ENCODE assay signal across 20 cellular contexts in the genomic region with DNA sequence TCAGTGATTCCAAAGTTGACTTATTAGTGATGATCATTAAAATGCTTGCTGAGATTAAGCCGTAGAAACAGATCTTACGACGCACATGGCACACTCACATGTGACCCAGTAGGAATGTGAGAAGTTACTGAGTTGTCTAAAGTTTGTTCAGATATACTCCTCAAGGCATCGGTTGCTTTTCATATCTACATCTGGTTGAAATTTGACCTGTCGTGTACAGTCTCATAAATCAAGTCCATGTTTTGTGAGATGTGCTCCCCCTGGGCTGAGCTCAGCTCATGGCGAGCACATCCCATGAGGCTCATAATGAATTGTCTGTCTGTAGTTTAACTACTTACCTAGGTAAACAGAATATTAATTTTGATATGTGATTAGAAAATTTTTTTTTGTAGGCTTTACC.
DNase-seq lines count a peak whose midpoint lies in the region; ATAC-seq and TF ChIP-seq lines count a peak whose summit lies in the region.
"Had no signal": no experiment of that assay in that cellular context is flagged by ENCODE, and none has a peak within 500 bp of the region (broad histone marks: within the 10 kb centered on the region; RNA-seq: fewer than 3 reads in every experiment).

No MANE protein-coding gene starts in this region.

- POLR2A ChIA-PET in HEK293 (lab: Yijun Ruan, JAX): no interaction called here

- TF ChIP-seq CTCF in HEK293 (tag by site-specific recombination; IDR thresholded peaks at IDR 0.05): no peak
- TF ChIP-seq CTCF in nephron (IDR thresholded peaks at IDR 0.05; ENCODE audit: unreplicated experiment in 3 of 3): no peak

- H3K9me3 ChIP-seq in HEK293 (ENCODE audit: control insufficient read depth, insufficient read depth, low read depth, low read length) (no peaks in the 10 kb centered on the region), T-helper 17 cell (ENCODE audit: control insufficient read depth, low read length, poor library complexity, severe bottlenecking) (no peaks in the 10 kb centered on the region)
- H3K9me3 ChIP-seq: heart left ventricle, tibial nerve had no signal

- ATAC-seq in T-helper 17 cell: no peak
- no peak for ATAC-seq in HG02571 (IDR thresholded peaks at IDR 0.05; ENCODE audit: unreplicated experiment)
- no peak for ATAC-seq in HG03097 (IDR thresholded peaks at IDR 0.05; ENCODE audit: low FRiP score, unreplicated experiment)
- ATAC-seq: HCT116 had no signal

- H3K27ac ChIP-seq in HEK293 (ENCODE audit: extremely low read depth, low read depth, low read length): no peak overlapping the region
- H3K27ac ChIP-seq: 22Rv1, brain microvascular endothelial cell, heart left ventricle, tibial nerve had no signal

- CTCF ChIA-PET in HEK293 (lab: Yijun Ruan, JAX): interaction anchor here (0.7 kb wide), 1 partner anchor 469 kb away, joined by 5 read pairs; no protein-coding TSS in a partner anchor

- H3K27ac Mint-ChIP-seq in T-helper 17 cell (peak overlapping the region; percentile 53), nephron (peak overlapping the region; percentile 3 to 76 (median 31))

- H3K27me3 Mint-ChIP-seq in T-helper 17 cell: no peaks in the 10 kb centered on the region
- no peaks in the 10 kb centered on the region for H3K27me3 Mint-ChIP-seq in nephron (ENCODE audit: low read depth)
- H3K27me3 Mint-ChIP-seq: activated CD4-positive, alpha-beta T cell treated with anti-CD3 and anti-CD28 coated beads, Interleukin-2, amount 10 ng/mL, durations not matched to agents 24 days and 14 days had no signal

- H3K4me1 ChIP-seq in HEK293 (ENCODE audit: control insufficient read depth, insufficient read depth, low read length): no peaks in the 10 kb centered on the region
- H3K4me1 ChIP-seq: tibial nerve had no signal

- peaks cover 11% of the 10 kb centered on the region for H3K36me3 Mint-ChIP-seq in T-helper 17 cell (ENCODE audit: low read depth)
- H3K36me3 Mint-ChIP-seq in nephron (ENCODE audit: low read depth): peaks cover 78% of the 10 kb centered on the region

- no peak overlapping the region for H3K4me3 ChIP-seq in HEK293 (ENCODE audit: low read depth, low read length)
- H3K4me3 ChIP-seq: coronary artery, heart left ventricle, tibial nerve had no signal

- peaks cover 18% of the 10 kb centered on the region for H3K4me1 Mint-ChIP-seq in T-helper 17 cell
- peaks cover 19% of the 10 kb centered on the region for H3K4me1 Mint-ChIP-seq in nephron

- H3K9me3 Mint-ChIP-seq in nephron: no peaks in the 10 kb centered on the region
- H3K9me3 Mint-ChIP-seq: activated CD4-positive, alpha-beta T cell treated with anti-CD3 and anti-CD28 coated beads, Interleukin-2, amount 10 ng/mL, durations not matched to agents 24 days and 14 days; activated T-helper 2 cell treated with anti-CD3 and anti-CD28 coated beads, Interferon-gamma antibody, Interleukin-2, Interleukin-4, amounts not matched to agents 10 μg/mL and 5 μg/mL and 100 μg/mL, durations not matched to agents 14 hours and 24 hours and 36 hours had no signal

- H3K4me3 Mint-ChIP-seq in T-helper 17 cell (no peak overlapping the region), nephron (no peak overlapping the region)
- H3K4me3 Mint-ChIP-seq: activated CD4-positive, alpha-beta T cell treated with anti-CD3 and anti-CD28 coated beads, Interleukin-2, amount 10 ng/mL, durations not matched to agents 24 days and 14 days had no signal

- peaks cover 0 to 94% of the 10 kb centered on the region in 2 experiments; a peak in 2 of 3 replicates for H3K36me3 ChIP-seq in HEK293 (ENCODE audit: control insufficient read depth in 2 of 2, insufficient read depth in 1 of 2, low read length in 2 of 2)

- DNase-seq in NCI-H1417 (lab: John Stamatoyannopoulos, UW) (peak in 2 of 3 experiments; percentile 8 to 9), NCI-H1417 treated with DMSO at 0.1 percent for 48 hours (lab: John Stamatoyannopoulos, UW) (no peak), T-helper 17 cell (no peak), ecto neural progenitor cell (ENCODE audit: low spot score) (no peak)
- DNase-seq: activated CD4-positive, alpha-beta T cell treated with anti-CD3 and anti-CD28 coated beads, Interleukin-2, amount 10 ng/mL, durations not matched to agents 24 days and 14 days; Calu3; NCI-H1436 treated with DMSO at 0.1 percent for 48 hours; NCI-H446 treated with DMSO at 0.1 percent for 48 hours; stimulated activated naive CD4-positive, alpha-beta T cell treated with Interleukin-2 at 50 U/mL for 16 hours had no signal

TF ChIP-seq in HEK293, 187 proteins besides CTCF, POLR2A, EP300 and RAD21:
- no peak for TF ChIP-seq ZIC2 (tag by site-specific recombination; IDR thresholded peaks at IDR 0.05)
- no peak for TF ChIP-seq ZNF549 (tag by site-specific recombination; IDR thresholded peaks at IDR 0.05)
- no peak for TF ChIP-seq SALL2 (tag by site-specific recombination; IDR thresholded peaks at IDR 0.05; ENCODE audit: borderline replicate concordance)
- TF ChIP-seq SP7 (tag by site-specific recombination; IDR thresholded peaks at IDR 0.05): no peak
- no peak for TF ChIP-seq ZNF266 (tag by site-specific recombination; IDR thresholded peaks at IDR 0.05; ENCODE audit: low read depth)
- TF ChIP-seq, protein P1, sequence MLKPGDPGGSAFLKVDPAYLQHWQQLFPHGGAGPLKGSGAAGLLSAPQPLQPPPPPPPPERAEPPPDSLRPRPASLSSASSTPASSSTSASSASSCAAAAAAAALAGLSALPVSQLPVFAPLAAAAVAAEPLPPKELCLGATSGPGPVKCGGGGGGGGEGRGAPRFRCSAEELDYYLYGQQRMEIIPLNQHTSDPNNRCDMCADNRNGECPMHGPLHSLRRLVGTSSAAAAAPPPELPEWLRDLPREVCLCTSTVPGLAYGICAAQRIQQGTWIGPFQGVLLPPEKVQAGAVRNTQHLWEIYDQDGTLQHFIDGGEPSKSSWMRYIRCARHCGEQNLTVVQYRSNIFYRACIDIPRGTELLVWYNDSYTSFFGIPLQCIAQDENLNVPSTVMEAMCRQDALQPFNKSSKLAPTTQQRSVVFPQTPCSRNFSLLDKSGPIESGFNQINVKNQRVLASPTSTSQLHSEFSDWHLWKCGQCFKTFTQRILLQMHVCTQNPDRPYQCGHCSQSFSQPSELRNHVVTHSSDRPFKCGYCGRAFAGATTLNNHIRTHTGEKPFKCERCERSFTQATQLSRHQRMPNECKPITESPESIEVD (tag by site-specific recombination; IDR thresholded peaks at IDR 0.05): 0 out of 2 replicates have a peak, but pooled peaks have one; percentile 18
- TF ChIP-seq, protein P2, sequence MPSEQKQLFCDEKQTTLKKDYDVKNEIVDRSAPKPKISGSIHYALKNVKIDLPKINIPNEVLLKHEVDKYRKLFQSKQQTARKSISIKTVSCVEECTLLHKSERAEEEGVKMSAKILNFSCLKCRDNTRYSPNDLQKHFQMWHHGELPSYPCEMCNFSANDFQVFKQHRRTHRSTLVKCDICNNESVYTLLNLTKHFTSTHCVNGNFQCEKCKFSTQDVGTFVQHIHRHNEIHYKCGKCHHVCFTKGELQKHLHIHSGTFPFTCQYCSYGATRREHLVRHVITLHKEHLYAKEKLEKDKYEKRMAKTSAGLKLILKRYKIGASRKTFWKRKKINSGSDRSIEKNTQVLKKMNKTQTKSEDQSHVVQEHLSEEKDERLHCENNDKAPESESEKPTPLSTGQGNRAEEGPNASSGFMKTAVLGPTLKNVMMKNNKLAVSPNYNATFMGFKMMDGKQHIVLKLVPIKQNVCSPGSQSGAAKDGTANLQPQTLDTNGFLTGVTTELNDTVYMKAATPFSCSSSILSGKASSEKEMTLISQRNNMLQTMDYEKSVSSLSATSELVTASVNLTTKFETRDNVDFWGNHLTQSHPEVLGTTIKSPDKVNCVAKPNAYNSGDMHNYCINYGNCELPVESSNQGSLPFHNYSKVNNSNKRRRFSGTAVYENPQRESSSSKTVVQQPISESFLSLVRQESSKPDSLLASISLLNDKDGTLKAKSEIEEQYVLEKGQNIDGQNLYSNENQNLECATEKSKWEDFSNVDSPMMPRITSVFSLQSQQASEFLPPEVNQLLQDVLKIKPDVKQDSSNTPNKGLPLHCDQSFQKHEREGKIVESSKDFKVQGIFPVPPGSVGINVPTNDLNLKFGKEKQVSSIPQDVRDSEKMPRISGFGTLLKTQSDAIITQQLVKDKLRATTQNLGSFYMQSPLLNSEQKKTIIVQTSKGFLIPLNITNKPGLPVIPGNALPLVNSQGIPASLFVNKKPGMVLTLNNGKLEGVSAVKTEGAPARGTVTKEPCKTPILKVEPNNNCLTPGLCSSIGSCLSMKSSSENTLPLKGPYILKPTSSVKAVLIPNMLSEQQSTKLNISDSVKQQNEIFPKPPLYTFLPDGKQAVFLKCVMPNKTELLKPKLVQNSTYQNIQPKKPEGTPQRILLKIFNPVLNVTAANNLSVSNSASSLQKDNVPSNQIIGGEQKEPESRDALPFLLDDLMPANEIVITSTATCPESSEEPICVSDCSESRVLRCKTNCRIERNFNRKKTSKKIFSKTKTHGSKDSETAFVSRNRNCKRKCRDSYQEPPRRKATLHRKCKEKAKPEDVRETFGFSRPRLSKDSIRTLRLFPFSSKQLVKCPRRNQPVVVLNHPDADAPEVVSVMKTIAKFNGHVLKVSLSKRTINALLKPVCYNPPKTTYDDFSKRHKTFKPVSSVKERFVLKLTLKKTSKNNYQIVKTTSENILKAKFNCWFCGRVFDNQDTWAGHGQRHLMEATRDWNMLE (tag by site-specific recombination; conservative IDR thresholded peaks at IDR 0.05; ENCODE audit: low read depth): no peak
- TF ChIP-seq, protein P3, sequence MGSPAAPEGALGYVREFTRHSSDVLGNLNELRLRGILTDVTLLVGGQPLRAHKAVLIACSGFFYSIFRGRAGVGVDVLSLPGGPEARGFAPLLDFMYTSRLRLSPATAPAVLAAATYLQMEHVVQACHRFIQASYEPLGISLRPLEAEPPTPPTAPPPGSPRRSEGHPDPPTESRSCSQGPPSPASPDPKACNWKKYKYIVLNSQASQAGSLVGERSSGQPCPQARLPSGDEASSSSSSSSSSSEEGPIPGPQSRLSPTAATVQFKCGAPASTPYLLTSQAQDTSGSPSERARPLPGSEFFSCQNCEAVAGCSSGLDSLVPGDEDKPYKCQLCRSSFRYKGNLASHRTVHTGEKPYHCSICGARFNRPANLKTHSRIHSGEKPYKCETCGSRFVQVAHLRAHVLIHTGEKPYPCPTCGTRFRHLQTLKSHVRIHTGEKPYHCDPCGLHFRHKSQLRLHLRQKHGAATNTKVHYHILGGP (tag by site-specific recombination; IDR thresholded peaks at IDR 0.05): no peak

Comparison
In these comparisons a context has a peak if more than half of its experiments do, and no peak if none do; other contexts are left out.
1. DNase-seq: peak in NCI-H1417 (2 of 3); none in NCI-H1417 treated with DMSO at 0.1 percent for 48 hours (single experiment), T-helper 17 cell (0 of 3) and ecto neural progenitor cell (single experiment).